Comparison of ENCODE assay signal across 16 cellular contexts in the genomic region with DNA sequence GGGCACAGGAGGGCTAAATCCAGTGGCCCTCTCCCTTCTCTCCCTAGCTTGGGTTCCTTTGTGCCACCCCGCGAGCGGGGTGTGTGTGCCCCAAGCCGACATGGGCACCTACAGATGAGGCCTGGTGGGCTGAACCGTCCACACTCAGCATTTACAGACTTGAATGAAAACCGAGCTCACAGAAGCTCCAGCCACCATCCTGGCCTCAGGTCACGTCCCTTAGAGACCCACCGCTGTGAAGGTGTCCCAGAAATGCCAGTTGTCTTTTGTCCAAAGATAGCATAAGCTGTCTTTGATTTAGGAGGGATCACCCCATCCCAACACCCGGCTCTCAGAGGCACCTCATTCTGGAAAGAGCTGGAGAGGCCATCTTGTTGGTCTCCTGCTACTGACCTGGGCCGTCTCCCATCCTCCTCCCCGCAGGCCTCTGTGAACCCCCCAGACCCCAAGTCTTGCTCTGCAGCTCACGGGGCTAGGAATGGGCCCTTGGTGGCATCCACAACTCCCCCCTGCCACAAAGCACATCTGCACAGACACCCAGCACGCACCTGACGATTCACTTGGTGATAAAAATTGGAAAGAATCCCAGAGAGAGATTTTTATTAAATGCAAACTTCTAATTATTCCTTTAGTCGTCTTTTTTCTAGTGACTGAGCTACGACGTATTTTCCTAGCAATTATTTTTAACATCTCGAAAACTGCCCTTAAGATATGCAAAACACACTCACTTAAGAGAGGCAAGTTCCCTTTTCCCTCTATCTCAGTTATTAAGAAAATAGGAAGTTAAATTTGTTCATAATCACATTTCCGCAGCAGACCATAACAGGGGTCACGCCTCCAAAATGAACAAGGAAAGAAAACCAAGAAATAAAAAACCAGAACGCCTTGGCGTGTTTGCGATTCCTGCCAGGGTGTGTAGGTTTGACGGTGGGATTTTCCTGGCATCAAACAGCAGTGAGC.
DNase-seq lines count a peak whose midpoint lies in the region; ATAC-seq and TF ChIP-seq lines count a peak whose summit lies in the region.
"Had no signal": no experiment of that assay in that cellular context is flagged by ENCODE, and none has a peak within 500 bp of the region (broad histone marks: within the 10 kb centered on the region; RNA-seq: fewer than 3 reads in every experiment).

No MANE protein-coding gene starts in this region.

- no peak for TF ChIP-seq CTCF in osteoblast (IDR thresholded peaks at IDR 0.05; ENCODE audit: extremely low read depth, low read depth, low read length)

- no peaks in the 10 kb centered on the region for H3K79me2 ChIP-seq in osteoblast (ENCODE audit: insufficient read depth, low read length)

- no peaks in the 10 kb centered on the region for H3K9me3 ChIP-seq in osteoblast (ENCODE audit: low read depth, low read length)

- no peaks in the 10 kb centered on the region for H4K20me1 ChIP-seq in osteoblast (ENCODE audit: insufficient read depth, low read length)

- H3K27ac ChIP-seq in osteoblast (ENCODE audit: low read depth, low read length): no peak overlapping the region

- peaks cover 82% of the 10 kb centered on the region for H3K27me3 ChIP-seq in osteoblast (ENCODE audit: insufficient read depth, low read length)

- ATAC-seq in GM19452 (IDR thresholded peaks at IDR 0.05; ENCODE audit: unreplicated experiment): no peak
- ATAC-seq in sciatic nerve: no peak
- ATAC-seq: left lobe of liver had no signal

- DNase-seq in GF-D8 (lab: John Stamatoyannopoulos, UW) (peak; percentile 10), NOMO-1 treated with dmso at 0.1 percent for 144 hours (lab: John Stamatoyannopoulos, UW; ENCODE audit: unreplicated experiment) (peak; percentile 24), germinal center (ENCODE audit: low spot score) (peak; percentile 87), osteoblast (ENCODE audit: insufficient read length, low spot score, missing footprints) (peak; percentile 51), hippocampal formation (lab: John Stamatoyannopoulos, UW) (no peak), DMS 273 (lab: John Stamatoyannopoulos, UW; ENCODE audit: unreplicated experiment) (no peak), sciatic nerve (ENCODE audit: low spot score) (no peak)
- DNase-seq: activated CD4-positive, alpha-beta T cell treated with anti-CD3 and anti-CD28 coated beads, Interleukin-2, amount 50 U/mL, for 4 hours; activated T-cell treated with anti-CD3 and anti-CD28 coated beads, Interleukin-2, amount 50 U/mL, for 48 hours; effector memory CD4-positive, alpha-beta T cell; natural killer cell; NCI-H2107; substantia nigra; T1000 had no signal

- intact Hi-C loops in sciatic nerve (cut with DNase I): no loop called here

- H3K4me1 ChIP-seq in osteoblast (ENCODE audit: insufficient read depth, low read length): no peaks in the 10 kb centered on the region

- no peak overlapping the region for H3K4me3 ChIP-seq in osteoblast (ENCODE audit: insufficient read depth, low read length)

- no peak overlapping the region for H2AFZ ChIP-seq in osteoblast (ENCODE audit: low read length)

- no peak overlapping the region for H3K4me2 ChIP-seq in osteoblast (ENCODE audit: insufficient read depth, low read length)

- no peaks in the 10 kb centered on the region for H3K36me3 ChIP-seq in osteoblast (ENCODE audit: insufficient read depth, low read length)

Comparison
In these comparisons a context has a peak if more than half of its experiments do, and no peak if none do; other contexts are left out.
1. DNase-seq: peak in GF-D8 (single experiment), NOMO-1 treated with dmso at 0.1 percent for 144 hours (single experiment), germinal center (single experiment) and osteoblast (single experiment); none in hippocampal formation (0 of 2), DMS 273 (single experiment) and sciatic nerve (single experiment).